8 cellular contexts compared by ENCODE assay signal in genomic region chr22:50271011-50271394, GRCh38. TPM values are rescaled to one million over a fixed set of nuclear protein-coding genes. Genes with fewer than 3 reads are reported as not detected.
DNase-seq lines count a peak whose midpoint lies in the region; ATAC-seq and TF ChIP-seq lines count a peak whose summit lies in the region.

No MANE protein-coding gene starts in this region.

- H3K9ac ChIP-seq in DND-41 (ENCODE audit: low read depth, low read length) (peak overlapping the region; percentile 59; the same call in 1 of the 2 replicates), endodermal cell (ENCODE audit: extremely low read depth, low read length, poor library complexity, severe bottlenecking) (no peak overlapping the region), trophoblast cell (ENCODE audit: low read length) (no peak overlapping the region)

- no peak overlapping the region for H3K27ac ChIP-seq in DND-41 (ENCODE audit: low read length)
- no peak overlapping the region for H3K27ac ChIP-seq in PC-9
- H3K27ac ChIP-seq in endodermal cell (ENCODE audit: low read depth, low read length) = peak overlapping the region; percentile 66
- no peak overlapping the region for H3K27ac ChIP-seq in trophoblast cell (ENCODE audit: low read depth, low read length)

- no peaks in the 10 kb centered on the region for H3K9me2 ChIP-seq in PC-9 (ENCODE audit: insufficient read depth)

- 7 to 8% methylated on average over 16 to 30 of the region's 30 CpGs for WGBS in endodermal cell (ENCODE audit: insufficient coverage in 1 of 2, insufficient read length in 1 of 2), 2 experiments
- WGBS in trophoblast cell (ENCODE audit: extremely low coverage, insufficient coverage, insufficient read length) = no CpG with 5 or more reads among the region's 30 CpGs

- H3K27me3 ChIP-seq in DND-41 (ENCODE audit: insufficient read depth, low read length, poor library complexity) = peaks cover 15% of the 10 kb centered on the region
- H3K27me3 ChIP-seq in PC-9 (ENCODE audit: insufficient read depth, low read depth) = no peaks in the 10 kb centered on the region
- H3K27me3 ChIP-seq in endodermal cell (ENCODE audit: control insufficient read depth, insufficient read depth, low read length, poor library complexity, severe bottlenecking) = peaks cover 44% of the 10 kb centered on the region
- H3K27me3 ChIP-seq in trophoblast cell (ENCODE audit: insufficient read depth, low read length) = peaks cover 36% of the 10 kb centered on the region

- DNase-seq in DND-41 = no peak
- DNase-seq in PC-9 = no peak
- DNase-seq in endodermal cell = no peak
- no peak for DNase-seq in trophoblast cell
- DNase-seq in mucosa of descending colon = no peak
- no peak for DNase-seq in HuH-7.5 (ENCODE audit: low spot score)

- H3K36me3 ChIP-seq in DND-41 (ENCODE audit: insufficient read depth, low read length) (no peaks in the 10 kb centered on the region), PC-9 (ENCODE audit: low read depth) (peaks cover 12% of the 10 kb centered on the region), endodermal cell (ENCODE audit: control insufficient read depth, insufficient read depth, low read length) (no peaks in the 10 kb centered on the region), trophoblast cell (ENCODE audit: control insufficient read depth in 1 of 2, insufficient read depth in 2 of 2, low read length in 2 of 2) (peaks cover 16 to 19% of the 10 kb centered on the region in 2 experiments), mucosa of descending colon (ENCODE audit: low read depth) (no peaks in the 10 kb centered on the region)

- no peak overlapping the region for H3K23ac ChIP-seq in trophoblast cell (ENCODE audit: low read length)

- no peak overlapping the region for H3K4ac ChIP-seq in trophoblast cell (ENCODE audit: low read depth, low read length)

- no peak overlapping the region for H2AK5ac ChIP-seq in trophoblast cell (ENCODE audit: low read length)

- H3K27ac Mint-ChIP-seq in endodermal cell = no peak overlapping the region

- no peak for TF ChIP-seq CTCF in DND-41 (IDR thresholded peaks at IDR 0.05; ENCODE audit: borderline replicate concordance, extremely low read depth, low read length, poor library complexity, severe bottlenecking)
- 0 out of 2 replicates have a peak, but pooled peaks have one; percentile 19 for TF ChIP-seq CTCF in PC-9 (conservative IDR thresholded peaks at IDR 0.05)
- TF ChIP-seq CTCF in endodermal cell (conservative IDR thresholded peaks at IDR 0.05) = no peak
- TF ChIP-seq CTCF in mucosa of descending colon (IDR thresholded peaks at IDR 0.05) = no peak

- no TSS peak for BruUV-seq in PC-9 (replicated peaks; lab: Mats Ljungman, UMichigan)

- peaks cover 54% of the 10 kb centered on the region for H3K27me3 Mint-ChIP-seq in endodermal cell (ENCODE audit: insufficient read depth)

- CTCF ChIA-PET in PC-9 (lab: Charles Lee) = interaction anchor here (1.2 kb wide), 1 partner anchor 33 kb away, joined by 8 read pairs; no protein-coding TSS in a partner anchor

- H3K4me1 ChIP-seq in DND-41 (ENCODE audit: insufficient read depth, low read length) = peaks cover 28% of the 10 kb centered on the region
- peaks cover 47% of the 10 kb centered on the region for H3K4me1 ChIP-seq in PC-9 (replicated peaks; ENCODE audit: insufficient read depth)
- H3K4me1 ChIP-seq in endodermal cell (ENCODE audit: control insufficient read depth, insufficient read depth, low read length) = peaks cover 5% of the 10 kb centered on the region
- peaks cover 10 to 19% of the 10 kb centered on the region in 2 experiments for H3K4me1 ChIP-seq in trophoblast cell (ENCODE audit: control insufficient read depth in 1 of 2, insufficient read depth in 2 of 2, low read length in 2 of 2)
- peaks cover 38% of the 10 kb centered on the region for H3K4me1 ChIP-seq in mucosa of descending colon (ENCODE audit: low read depth)

- H3K36me3 Mint-ChIP-seq in endodermal cell (ENCODE audit: low read depth) = peaks cover 12% of the 10 kb centered on the region

- no peak overlapping the region for H3K14ac ChIP-seq in trophoblast cell (ENCODE audit: low read length)

- H2AFZ ChIP-seq in DND-41 (ENCODE audit: low read depth, low read length) = no peak overlapping the region
- H2AFZ ChIP-seq in PC-9 = no peak overlapping the region; the same call in 1 of the 2 replicates
- no peak overlapping the region for H2AFZ ChIP-seq in trophoblast cell (ENCODE audit: insufficient read depth, low read length, poor library complexity)

- no peak overlapping the region for H4K12ac ChIP-seq in trophoblast cell (ENCODE audit: low read depth, low read length)

- H3K4me2 ChIP-seq in DND-41 (ENCODE audit: insufficient read depth, low read length) (peak overlapping the region; percentile 71), PC-9 (peak overlapping the region; percentile 100), trophoblast cell (ENCODE audit: low read length) (peak overlapping the region; percentile 62)

- peaks cover 6% of the 10 kb centered on the region for H4K20me1 ChIP-seq in DND-41 (ENCODE audit: insufficient read depth, low read length)
- H4K20me1 ChIP-seq in PC-9 (ENCODE audit: insufficient read depth) = peaks cover 20% of the 10 kb centered on the region

- H3F3A ChIP-seq in PC-9 (ENCODE audit: insufficient read depth, low read depth) = peaks cover 61% of the 10 kb centered on the region

- H4K91ac ChIP-seq in trophoblast cell (ENCODE audit: low read depth, low read length) = no peak overlapping the region

- intact Hi-C loops in PC-9 (cut with micrococcal nuclease; ENCODE audit: unreplicated experiment) = loop anchor here (5.0 kb wide), 2 partner anchors 36 to 71 kb away; partner anchors contain the start of genes PLXNB2 and PPP6R2
- intact Hi-C loops in mucosa of descending colon (cut with DNase I, micrococcal nuclease) = no loop called here

- H4K8ac ChIP-seq in trophoblast cell (ENCODE audit: low read depth, low read length) = no peak overlapping the region

- peaks cover 3% of the 10 kb centered on the region for H3K9me3 Mint-ChIP-seq in endodermal cell

- ATAC-seq in DND-41 (ENCODE audit: insufficient read depth, low read depth) (no peak), GM19023 (IDR thresholded peaks at IDR 0.05; ENCODE audit: unreplicated experiment) (no peak), GM18907 (IDR thresholded peaks at IDR 0.05; ENCODE audit: unreplicated experiment) (no peak), mucosa of descending colon (no peak)

- H3K4me3 ChIP-seq in DND-41 (ENCODE audit: low read depth in 1 of 2, low read length in 2 of 2) (peak overlapping the region; percentile 28 to 53; a peak in 3 of 4 replicates), PC-9 (peak overlapping the region; percentile 82), endodermal cell (ENCODE audit: low read length) (peak overlapping the region; percentile 66), trophoblast cell (ENCODE audit: low read depth, low read length) (no peak overlapping the region), mucosa of descending colon (no peak overlapping the region)

- H2BK12ac ChIP-seq in trophoblast cell (ENCODE audit: low read length) = no peak overlapping the region

- no peak overlapping the region for H3K18ac ChIP-seq in trophoblast cell (ENCODE audit: low read length)

- H3K9me3 ChIP-seq in DND-41 (ENCODE audit: insufficient read depth, low read length, severe bottlenecking) (no peaks in the 10 kb centered on the region), PC-9 (ENCODE audit: insufficient read depth, low read depth) (no peaks in the 10 kb centered on the region), endodermal cell (ENCODE audit: control insufficient read depth, low read length) (no peaks in the 10 kb centered on the region), trophoblast cell (ENCODE audit: insufficient read depth, low read depth, low read length) (peaks cover 18% of the 10 kb centered on the region), mucosa of descending colon (no peaks in the 10 kb centered on the region)

- H3K4me3 Mint-ChIP-seq in endodermal cell = peak overlapping the region; percentile 35

- no peaks in the 10 kb centered on the region for H3K79me1 ChIP-seq in trophoblast cell (ENCODE audit: low read length)

- H3K79me2 ChIP-seq in DND-41 (ENCODE audit: insufficient read depth, low read length) = no peaks in the 10 kb centered on the region
- H3K79me2 ChIP-seq in PC-9 (ENCODE audit: low read depth) = no peaks in the 10 kb centered on the region
- no peaks in the 10 kb centered on the region for H3K79me2 ChIP-seq in trophoblast cell (ENCODE audit: control insufficient read depth, insufficient read depth, low read length, poor library complexity)

- no peak overlapping the region for H2BK5ac ChIP-seq in trophoblast cell (ENCODE audit: low read depth, low read length, poor library complexity)

- no peak overlapping the region for H2BK120ac ChIP-seq in trophoblast cell (ENCODE audit: insufficient read depth, low read length, poor library complexity)

- no peaks in the 10 kb centered on the region for H3K4me1 Mint-ChIP-seq in endodermal cell

- POLR2A ChIA-PET in PC-9 (lab: Charles Lee; ENCODE audit: unreplicated experiment) = no interaction called here

RNA-seq across cellular contexts. Expression of gene MAPK11, which starts 0.8 kb away (rescaled TPM):
- total RNA-seq in PC-9 (2021) = 5.5 and 10.0 TPM in 2 replicates
- under 1 TPM; 0.33 to 0.40 TPM for total RNA-seq in endodermal cell
- 8.8 TPM for polyA plus RNA-seq in endodermal cell (2013, experiment 1 of 2)
- polyA plus RNA-seq in endodermal cell (2013, experiment 2 of 2) = 8.3 TPM
- polyA plus RNA-seq in trophoblast cell (2013) = 0.15 and 0.29 TPM in 2 replicates
- total RNA-seq in mucosa of descending colon = 1 to 10 TPM; 1.8 to 4.3 (median 3.2) TPM

RNA-seq across cellular contexts. Expression of gene MAPK12, which starts 9.5 kb away (rescaled TPM):
- 48.5 and 61.1 TPM in 2 replicates for total RNA-seq in PC-9 (2021)
- total RNA-seq in endodermal cell = 10 to 100 TPM; 46.5 to 57.0 TPM
- 14.6 TPM for polyA plus RNA-seq in endodermal cell (2013, experiment 1 of 2)
- 13.5 TPM for polyA plus RNA-seq in endodermal cell (2013, experiment 2 of 2)
- 2.5 and 2.7 TPM in 2 replicates for polyA plus RNA-seq in trophoblast cell (2013)
- 1 to 10 TPM; 2.3 to 6.5 (median 5.2) TPM for total RNA-seq in mucosa of descending colon

RNA-seq across cellular contexts. Expression of gene HDAC10, which starts 19.9 kb away (rescaled TPM):
- total RNA-seq in PC-9 (2021) (80.5 and 101 TPM in 2 replicates), endodermal cell (10 to 100 TPM; 57.2 to 62.8 TPM), mucosa of descending colon (10 to 100 TPM; 39.5 to 66.3 (median 47.8) TPM)
- polyA plus RNA-seq in endodermal cell (2013, experiment 1 of 2) = 33.2 TPM
- polyA plus RNA-seq in endodermal cell (2013, experiment 2 of 2) = 25.5 TPM
- polyA plus RNA-seq in trophoblast cell (2013) = 16.1 TPM in 2 replicates

RNA-seq across cellular contexts. Expression of gene TUBGCP6, which starts 26.2 kb away (rescaled TPM):
- total RNA-seq in PC-9 (2021) = 31.3 and 34.8 TPM in 2 replicates
- total RNA-seq in endodermal cell = 10 to 100 TPM; 43.7 to 46.0 TPM
- polyA plus RNA-seq in endodermal cell (2013, experiment 1 of 2) = 39.7 TPM
- 35.7 TPM for polyA plus RNA-seq in endodermal cell (2013, experiment 2 of 2)
- 9.8 and 10.1 TPM in 2 replicates for polyA plus RNA-seq in trophoblast cell (2013)
- 10 to 100 TPM; 34.5 to 41.6 (median 40.5) TPM for total RNA-seq in mucosa of descending colon

RNA-seq across cellular contexts. Expression of gene PLXNB2, which starts 36.4 kb away (rescaled TPM):
- total RNA-seq in PC-9 (2021) (250 and 260 TPM in 2 replicates), endodermal cell (10 to 100 TPM; 94.7 to 97.7 TPM), mucosa of descending colon (100 to 1,000 TPM; 232 to 318 (median 250) TPM)
- polyA plus RNA-seq in endodermal cell (2013, experiment 1 of 2) = 108 TPM
- polyA plus RNA-seq in endodermal cell (2013, experiment 2 of 2) = 109 TPM
- polyA plus RNA-seq in trophoblast cell (2013) = 61.9 and 66.1 TPM in 2 replicates

Comparison
In these comparisons a context has a peak if more than half of its experiments do, and no peak if none do; other contexts are left out.
1. H3K4me3 ChIP-seq: peak in DND-41 (2 of 2), PC-9 (single experiment) and endodermal cell (single experiment); none in trophoblast cell (single experiment) and mucosa of descending colon (single experiment).
2. Peak in every context shown above with its lines, with median percentiles within 50 percentile points of each other: H3K4me2 ChIP-seq.